Comparison of ENCODE assay signal across 21 cellular contexts in genomic region chr6:166611631-166612030, GRCh38. TPM values are rescaled to one million over a fixed set of nuclear protein-coding genes. Genes with fewer than 3 reads are reported as not detected.
"Had no signal": no experiment of that assay in that cellular context is flagged by ENCODE, and none has a peak within 500 bp of the region (broad histone marks: within the 10 kb centered on the region; RNA-seq: fewer than 3 reads in every experiment).

No MANE protein-coding gene starts in this region.

- H3K4me1 ChIP-seq: ascending aorta had no signal

- H3K9me3 Mint-ChIP-seq: activated B cell treated with CpG ODN at 0.5 μM for 24 hours; activated naive CD4-positive, alpha-beta T cell treated with anti-CD3 and anti-CD28 coated beads for 36 hours; dendritic cell treated with granulocyte-macrophage colony-stimulating factor and Interleukin-4, amounts not matched to agents 40 ng/mL and 50 ng/mL, for 4 days; effector memory CD8-positive, alpha-beta T cell; natural killer cell treated with Interleukin-12 subunit alpha and Interleukin-12 subunit beta and Interleukin-15 and Interleukin-18, amount 100 ng/mL, for 72 hours had no signal

- H3K4me3 Mint-ChIP-seq: activated B cell treated with CpG ODN at 0.5 μM for 24 hours; activated CD8-positive, alpha-beta T cell treated with anti-CD3 and anti-CD28 coated beads, Interleukin-2, amount 10 ng/mL, durations not matched to agents 7 days and 5 days; activated naive CD4-positive, alpha-beta T cell treated with anti-CD3 and anti-CD28 coated beads for 36 hours; dendritic cell treated with granulocyte-macrophage colony-stimulating factor and Interleukin-4, amounts not matched to agents 40 ng/mL and 50 ng/mL, for 4 days; effector memory CD8-positive, alpha-beta T cell; natural killer cell treated with Interleukin-12 subunit alpha and Interleukin-12 subunit beta and Interleukin-15 and Interleukin-18, amount 100 ng/mL, for 72 hours had no signal

- FAIRE-seq: islet of Langerhans had no signal

- H3K4me3 ChIP-seq: ascending aorta, breast epithelium, gastroesophageal sphincter, skin epidermis, tibial nerve had no signal

- H3K36me3 Mint-ChIP-seq: natural killer cell treated with Interleukin-12 subunit alpha and Interleukin-12 subunit beta and Interleukin-15 and Interleukin-18, amount 100 ng/mL, for 72 hours had no signal

- ATAC-seq: activated CD8-positive, alpha-beta T cell treated with anti-CD3 and anti-CD28 coated beads, Interleukin-2, amount 10 ng/mL, durations not matched to agents 7 days and 5 days; effector memory CD8-positive, alpha-beta T cell; gastroesophageal sphincter had no signal

- H3K27me3 ChIP-seq: ascending aorta, breast epithelium, gastroesophageal sphincter, tibial nerve had no signal

- H3K27me3 Mint-ChIP-seq: activated B cell treated with CpG ODN at 0.5 μM for 24 hours; dendritic cell treated with granulocyte-macrophage colony-stimulating factor and Interleukin-4, amounts not matched to agents 40 ng/mL and 50 ng/mL, for 4 days had no signal

- H3K27ac ChIP-seq: ascending aorta, breast epithelium, skin epidermis had no signal

- DNase-seq: activated B cell treated with CpG ODN at 0.5 μM for 24 hours; activated CD4-positive, alpha-beta T cell treated with anti-CD3 and anti-CD28 coated beads for 48 hours; activated CD8-positive, alpha-beta T cell treated with anti-CD3 and anti-CD28 coated beads, Interleukin-2, amount 10 ng/mL, durations not matched to agents 7 days and 5 days; activated naive CD4-positive, alpha-beta T cell treated with anti-CD3 and anti-CD28 coated beads for 36 hours; cerebellar nuclear complex; effector memory CD8-positive, alpha-beta T cell; left ventricle myocardium superior; mesenchymal stem cell; stimulated activated CD4-positive, alpha-beta T cell treated with anti-CD3 and anti-CD28 coated beads, Interleukin-4, amount 100 ng/mL, for 24 hours; stimulated activated CD8-positive, alpha-beta memory T cell treated with anti-CD3 and anti-CD28 coated beads, Interleukin-4, amount 100 ng/mL, for 48 hours; stimulated activated naive CD4-positive, alpha-beta T cell treated with Interleukin-2 at 50 U/mL for 16 hours; substantia nigra; T-helper 2 cell had no signal

- H3K36me3 ChIP-seq: ascending aorta, breast epithelium, gastroesophageal sphincter, tibial nerve had no signal

- H3K27ac Mint-ChIP-seq: activated B cell treated with CpG ODN at 0.5 μM for 24 hours; activated CD8-positive, alpha-beta T cell treated with anti-CD3 and anti-CD28 coated beads, Interleukin-2, amount 10 ng/mL, durations not matched to agents 7 days and 5 days; activated naive CD4-positive, alpha-beta T cell treated with anti-CD3 and anti-CD28 coated beads for 36 hours; dendritic cell treated with granulocyte-macrophage colony-stimulating factor and Interleukin-4, amounts not matched to agents 40 ng/mL and 50 ng/mL, for 4 days; effector memory CD8-positive, alpha-beta T cell; natural killer cell treated with Interleukin-12 subunit alpha and Interleukin-12 subunit beta and Interleukin-15 and Interleukin-18, amount 100 ng/mL, for 72 hours had no signal

- H3K4me1 Mint-ChIP-seq: activated B cell treated with CpG ODN at 0.5 μM for 24 hours had no signal

- H3K9me3 ChIP-seq: ascending aorta, breast epithelium, gastroesophageal sphincter, tibial nerve had no signal

RNA-seq across cellular contexts. Expression of gene RAMACL, which starts 25.2 kb away (rescaled TPM):
- total RNA-seq: ascending aorta had no signal
